22 cellular contexts compared by ENCODE assay signal in genomic region chr9:68832101-68832500, GRCh38.
"Had no signal": no experiment of that assay in that cellular context is flagged by ENCODE, and none has a peak within 500 bp of the region (broad histone marks: within the 10 kb centered on the region; RNA-seq: fewer than 3 reads in every experiment).

No MANE protein-coding gene starts in this region.

- DNase-seq: naive thymus-derived CD4-positive, alpha-beta T cell; natural killer cell; nucleus accumbens; pancreas; right lobe of liver; sigmoid colon; small intestine; stimulated activated CD4-positive, alpha-beta T cell treated with anti-CD3 and anti-CD28 coated beads, Interleukin-15, amount 100 ng/mL, for 24 hours; stimulated activated CD4-positive, alpha-beta T cell treated with anti-CD3 and anti-CD28 coated beads, Interleukin-2, amount 100 ng/mL, for 24 hours; stimulated activated CD4-positive, alpha-beta T cell treated with anti-CD3 and anti-CD28 coated beads, Interleukin-2, amount 100 ng/mL, for 48 hours; stimulated activated CD4-positive, alpha-beta T cell treated with anti-CD3 and anti-CD28 coated beads, Interleukin-4, amount 100 ng/mL, for 24 hours; stimulated activated naive B cell treated with anti-CD40 and anti-IgM and Interleukin-4, amounts not matched to agents 10 μg/mL and 1 μg/mL and 100 μg/mL, for 72 hours; stimulated activated naive CD4-positive, alpha-beta T cell treated with Interleukin-2 at 50 U/mL for 16 hours; stomach; thyroid gland; transverse colon; upper lobe of right lung; uterus had no signal

- H3K4me3 ChIP-seq: pancreas, prostate gland, right atrium auricular region, right lobe of liver, sigmoid colon, stomach, thoracic aorta, thyroid gland, transverse colon, upper lobe of right lung, uterus had no signal

- H3K4me1 ChIP-seq: prostate gland, right lobe of liver, thyroid gland, transverse colon, upper lobe of right lung, uterus had no signal

- H3K36me3 ChIP-seq: neutrophil, pancreas, prostate gland, right atrium auricular region, right lobe of liver, sigmoid colon, stomach, thoracic aorta, thyroid gland, transverse colon, upper lobe of right lung, uterus had no signal

- H3K27ac ChIP-seq: neutrophil, pancreas, prostate gland, right lobe of liver, stomach, thyroid gland, transverse colon, upper lobe of right lung, uterus had no signal

- ATAC-seq: naive thymus-derived CD4-positive, alpha-beta T cell; natural killer cell; right lobe of liver; stimulated activated naive B cell treated with anti-CD40 and anti-IgM and Interleukin-4, amounts not matched to agents 10 μg/mL and 1 μg/mL and 100 μg/mL, for 72 hours had no signal

- H3K9me3 ChIP-seq: neutrophil, pancreas, prostate gland, right atrium auricular region, right lobe of liver, sigmoid colon, stomach, thoracic aorta, thyroid gland, transverse colon, upper lobe of right lung, uterus had no signal

- H3K27me3 ChIP-seq: neutrophil, pancreas, right atrium auricular region, right lobe of liver, sigmoid colon, stomach, thyroid gland, transverse colon, upper lobe of right lung, uterus had no signal
